ENCODE assay signal across 8 cellular contexts in the genomic region with DNA sequence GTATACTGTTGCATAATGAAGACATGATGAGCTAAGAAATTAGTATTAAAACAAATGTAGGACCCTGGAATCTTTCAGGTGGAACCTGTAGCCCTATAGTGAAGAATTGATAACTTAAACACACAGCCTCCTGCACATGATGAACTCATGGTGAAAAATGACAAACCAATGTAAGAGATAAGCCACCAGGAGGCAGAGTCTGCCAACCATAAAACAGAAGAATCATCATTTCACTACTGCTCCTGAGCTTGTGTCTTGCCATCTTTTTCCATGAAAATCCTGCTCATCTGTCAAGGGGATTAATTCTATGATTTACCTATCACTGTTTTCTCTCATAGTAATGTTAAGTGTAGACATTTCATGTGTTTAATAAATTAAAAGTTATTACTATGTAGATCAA.
DNase-seq lines count a peak whose midpoint lies in the region; ATAC-seq and TF ChIP-seq lines count a peak whose summit lies in the region.

No MANE protein-coding gene starts in this region.

- BruUV-seq in MCF 10A (replicated peaks; lab: Mats Ljungman, UMichigan) = no TSS peak

- no peak for ATAC-seq in HG02610 (IDR thresholded peaks at IDR 0.05; ENCODE audit: unreplicated experiment)

- no peak overlapping the region for H2BK5ac ChIP-seq in mesendoderm (ENCODE audit: low read length)

- H3K9me3 ChIP-seq in BE2C = no peaks in the 10 kb centered on the region

- TF ChIP-seq CTCF in BE2C (IDR thresholded peaks at IDR 0.05; ENCODE audit: low read depth, low read length) = peak; percentile 50
- peak; percentile 48; the same call in 1 of the 2 replicates for TF ChIP-seq CTCF in LNCAP (IDR thresholded peaks at IDR 0.05)
- TF ChIP-seq CTCF in MCF 10A (IDR thresholded peaks at IDR 0.05; ENCODE audit: unreplicated experiment) = peak; percentile 42

- DNase-seq in BE2C = peak; percentile 9
- peak; percentile 57 for DNase-seq in MCF 10A (ENCODE audit: unreplicated experiment)
- DNase-seq in mesendoderm = peak; percentile 66
- DNase-seq in activated naive CD4-positive, alpha-beta T cell treated with anti-CD3 and anti-CD28 coated beads, Interleukin-2, amount 10 ng/mL, durations not matched to agents 7 days and 5 days = no peak
- DNase-seq in activated CD8-positive, alpha-beta memory T cell treated with anti-CD3 and anti-CD28 coated beads for 24 hours = no peak
- no peak for DNase-seq in stimulated activated CD8-positive, alpha-beta memory T cell treated with anti-CD3 and anti-CD28 coated beads, Interleukin-4, amount 100 ng/mL, for 48 hours

- H3K4me3 Mint-ChIP-seq in MCF 10A (ENCODE audit: unreplicated experiment) = no peak overlapping the region
- H3K4me3 Mint-ChIP-seq in activated naive CD4-positive, alpha-beta T cell treated with anti-CD3 and anti-CD28 coated beads, Interleukin-2, amount 10 ng/mL, durations not matched to agents 7 days and 5 days = no peak overlapping the region

- H3K4ac ChIP-seq in mesendoderm (ENCODE audit: low read depth, low read length) = no peak overlapping the region

- no peaks in the 10 kb centered on the region for H3K79me1 ChIP-seq in mesendoderm (ENCODE audit: low read length)

- no peak overlapping the region for H4K8ac ChIP-seq in mesendoderm (ENCODE audit: low read depth, low read length)

- H3K36me3 Mint-ChIP-seq in MCF 10A (ENCODE audit: insufficient read depth, unreplicated experiment) = no peaks in the 10 kb centered on the region
- no peaks in the 10 kb centered on the region for H3K36me3 Mint-ChIP-seq in activated naive CD4-positive, alpha-beta T cell treated with anti-CD3 and anti-CD28 coated beads, Interleukin-2, amount 10 ng/mL, durations not matched to agents 7 days and 5 days

- no peak overlapping the region for H3K9ac ChIP-seq in mesendoderm (ENCODE audit: low read length)

- H3K4me1 ChIP-seq in BE2C (no peaks in the 10 kb centered on the region), mesendoderm (ENCODE audit: control insufficient read depth, low read depth, low read length) (peaks cover 2% of the 10 kb centered on the region)

- no peak overlapping the region for H3K4me3 ChIP-seq in BE2C (ENCODE audit: low read depth, low read length)
- H3K4me3 ChIP-seq in mesendoderm (ENCODE audit: low read length) = no peak overlapping the region

- intact Hi-C loops in MCF 10A (cut with micrococcal nuclease) = loop anchor here (1.0 to 10.0 kb wide), 7 partner anchors 212 to 1445 kb away; a partner anchor contains a TSS

- no peaks in the 10 kb centered on the region for H3K79me2 ChIP-seq in mesendoderm (ENCODE audit: control insufficient read depth, insufficient read depth, low read length)

- H2AK5ac ChIP-seq in mesendoderm (ENCODE audit: low read length) = no peak overlapping the region

- POLR2A ChIA-PET in MCF 10A (lab: Yijun Ruan, JAX) = interaction anchor here (1.0 kb wide), 1 partner anchor 1357 kb away, joined by 4 read pairs; no protein-coding TSS in a partner anchor

- no peak overlapping the region for H3K18ac ChIP-seq in mesendoderm (ENCODE audit: low read length)

- no peak overlapping the region for H2BK120ac ChIP-seq in mesendoderm (ENCODE audit: low read depth, low read length)

- no peak overlapping the region for H4K5ac ChIP-seq in mesendoderm (ENCODE audit: low read length)

- no peaks in the 10 kb centered on the region for H3K36me3 ChIP-seq in BE2C
- H3K36me3 ChIP-seq in mesendoderm (ENCODE audit: control insufficient read depth, insufficient read depth, low read length) = no peaks in the 10 kb centered on the region

- no peak overlapping the region for H3K56ac ChIP-seq in mesendoderm (ENCODE audit: low read length)

- no peaks in the 10 kb centered on the region for H3K4me1 Mint-ChIP-seq in MCF 10A (ENCODE audit: insufficient read depth, unreplicated experiment)
- no peaks in the 10 kb centered on the region for H3K4me1 Mint-ChIP-seq in activated naive CD4-positive, alpha-beta T cell treated with anti-CD3 and anti-CD28 coated beads, Interleukin-2, amount 10 ng/mL, durations not matched to agents 7 days and 5 days

- H3K4me2 ChIP-seq in mesendoderm (ENCODE audit: low read length) = no peak overlapping the region

- CTCF ChIA-PET in MCF 10A (lab: Yijun Ruan, JAX) = interaction anchor here (0.6 to 2.9 kb wide), 27 partner anchors 9 to 1357 kb away, joined by 3 to 29 read pairs (median 4); no protein-coding TSS in a partner anchor
- CTCF ChIA-PET in activated naive CD4-positive, alpha-beta T cell treated with anti-CD3 and anti-CD28 coated beads, Interleukin-2, amount 10 ng/mL, durations not matched to agents 7 days and 5 days (lab: Charles Lee) = no interaction called here

- no peaks in the 10 kb centered on the region for H3K9me3 Mint-ChIP-seq in MCF 10A (ENCODE audit: unreplicated experiment)
- H3K9me3 Mint-ChIP-seq in activated naive CD4-positive, alpha-beta T cell treated with anti-CD3 and anti-CD28 coated beads, Interleukin-2, amount 10 ng/mL, durations not matched to agents 7 days and 5 days = peaks cover 12% of the 10 kb centered on the region

- no peak overlapping the region for H3K27ac ChIP-seq in mesendoderm (ENCODE audit: low read depth, low read length)

- H3K27me3 ChIP-seq in BE2C = no peaks in the 10 kb centered on the region
- no peaks in the 10 kb centered on the region for H3K27me3 ChIP-seq in mesendoderm (ENCODE audit: insufficient read depth, low read length, poor library complexity)

- no peaks in the 10 kb centered on the region for H3K27me3 Mint-ChIP-seq in MCF 10A (ENCODE audit: insufficient read depth, unreplicated experiment)
- H3K27me3 Mint-ChIP-seq in activated naive CD4-positive, alpha-beta T cell treated with anti-CD3 and anti-CD28 coated beads, Interleukin-2, amount 10 ng/mL, durations not matched to agents 7 days and 5 days = no peaks in the 10 kb centered on the region

- no peak overlapping the region for H2BK15ac ChIP-seq in mesendoderm (replicated peaks; ENCODE audit: low read depth)

- no peak overlapping the region for H3K23ac ChIP-seq in mesendoderm (ENCODE audit: low read length)

- no peak overlapping the region for H3K27ac Mint-ChIP-seq in MCF 10A (ENCODE audit: low read depth, unreplicated experiment)
- no peak overlapping the region for H3K27ac Mint-ChIP-seq in activated naive CD4-positive, alpha-beta T cell treated with anti-CD3 and anti-CD28 coated beads, Interleukin-2, amount 10 ng/mL, durations not matched to agents 7 days and 5 days

Comparison
In these comparisons a context has a peak if more than half of its experiments do, and no peak if none do; other contexts are left out.
1. DNase-seq: peak in BE2C (single experiment), MCF 10A (single experiment) and mesendoderm (single experiment); none in activated naive CD4-positive, alpha-beta T cell treated with anti-CD3 and anti-CD28 coated beads, Interleukin-2, amount 10 ng/mL, durations not matched to agents 7 days and 5 days (single experiment), activated CD8-positive, alpha-beta memory T cell treated with anti-CD3 and anti-CD28 coated beads for 24 hours (single experiment) and stimulated activated CD8-positive, alpha-beta memory T cell treated with anti-CD3 and anti-CD28 coated beads, Interleukin-4, amount 100 ng/mL, for 48 hours (single experiment).
2. Peak in every context shown above with its lines, with median percentiles within 50 percentile points of each other: CTCF ChIP-seq.